8 cellular contexts compared by ENCODE assay signal in the genomic region with DNA sequence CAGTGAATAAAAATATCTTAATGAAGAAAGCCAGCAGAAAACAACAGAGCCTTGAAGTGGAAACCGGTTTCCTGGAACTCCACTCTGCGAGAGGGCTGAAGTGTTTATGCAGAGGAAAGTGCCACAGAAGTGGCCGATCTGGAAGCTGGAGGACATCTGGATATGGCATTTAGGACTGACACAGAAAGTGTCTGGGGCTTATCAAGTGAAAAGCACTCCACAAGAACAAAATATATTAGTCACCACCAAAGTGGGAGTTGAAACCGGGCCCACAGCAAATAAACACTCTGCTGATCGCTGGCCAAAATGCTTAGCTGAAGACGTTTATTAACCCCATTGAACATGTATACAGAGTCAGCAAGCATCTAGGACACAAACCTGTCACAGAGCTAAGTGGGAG. TPM values are rescaled to one million over a fixed set of nuclear protein-coding genes. Genes with fewer than 3 reads are reported as not detected.
DNase-seq lines count a peak whose midpoint lies in the region; ATAC-seq, FAIRE-seq and TF ChIP-seq lines count a peak whose summit lies in the region.

No MANE protein-coding gene starts in this region.

- ATAC-seq in HG03432 (IDR thresholded peaks at IDR 0.05; ENCODE audit: unreplicated experiment) = no peak

- FAIRE-seq in GM19239 (lab: Jason Lieb, UNC) = no peak

- no peaks in the 10 kb centered on the region for H3K36me3 ChIP-seq in brain microvascular endothelial cell (replicated peaks)

- H3K27ac ChIP-seq in brain microvascular endothelial cell = peak overlapping the region; percentile 85

- TF ChIP-seq CTCF in brain microvascular endothelial cell (IDR thresholded peaks at IDR 0.05; ENCODE audit: low read depth, low read length, missing control alignments) = no peak

- H3K4me3 ChIP-seq in brain microvascular endothelial cell (ENCODE audit: low read depth, low read length) = no peak overlapping the region

- no peaks in the 10 kb centered on the region for H3K27me3 ChIP-seq in brain microvascular endothelial cell (replicated peaks)

- DNase-seq in AG08395 (ENCODE audit: low spot score) = peak; percentile 52
- peak; percentile 39 for DNase-seq in NCI-H1105 (lab: John Stamatoyannopoulos, UW)
- peak; percentile 85 for DNase-seq in brain microvascular endothelial cell
- peak; percentile 66 for DNase-seq in mucosa of gallbladder (ENCODE audit: low spot score)
- no peak for DNase-seq in GM19239 (ENCODE audit: insufficient read length, low spot score)
- DNase-seq in NCI-H2227 (lab: John Stamatoyannopoulos, UW; ENCODE audit: unreplicated experiment) = no peak
- no peak for DNase-seq in NCI-H2081 (lab: John Stamatoyannopoulos, UW)

- in situ Hi-C loops in brain microvascular endothelial cell (cut with HindIII; ENCODE audit: low pct_ligation_motif_present, low sequenced_read_pairs) = no loop called here

RNA-seq across cellular contexts. Expression of gene NOD1, which starts 7.8 kb away (rescaled TPM):
- total RNA-seq in mucosa of gallbladder = 12.7 TPM

RNA-seq across cellular contexts. Expression of gene GGCT, which starts 33.8 kb away (rescaled TPM):
- total RNA-seq in mucosa of gallbladder = 69.5 TPM

Comparison
In these comparisons a context has a peak if more than half of its experiments do, and no peak if none do; other contexts are left out.
1. DNase-seq: peak in AG08395 (single experiment), NCI-H1105 (single experiment), brain microvascular endothelial cell (single experiment) and mucosa of gallbladder (single experiment); none in GM19239 (single experiment), NCI-H2227 (single experiment) and NCI-H2081 (0 of 2).